ENCODE assay signal across 10 cellular contexts in the genomic region with DNA sequence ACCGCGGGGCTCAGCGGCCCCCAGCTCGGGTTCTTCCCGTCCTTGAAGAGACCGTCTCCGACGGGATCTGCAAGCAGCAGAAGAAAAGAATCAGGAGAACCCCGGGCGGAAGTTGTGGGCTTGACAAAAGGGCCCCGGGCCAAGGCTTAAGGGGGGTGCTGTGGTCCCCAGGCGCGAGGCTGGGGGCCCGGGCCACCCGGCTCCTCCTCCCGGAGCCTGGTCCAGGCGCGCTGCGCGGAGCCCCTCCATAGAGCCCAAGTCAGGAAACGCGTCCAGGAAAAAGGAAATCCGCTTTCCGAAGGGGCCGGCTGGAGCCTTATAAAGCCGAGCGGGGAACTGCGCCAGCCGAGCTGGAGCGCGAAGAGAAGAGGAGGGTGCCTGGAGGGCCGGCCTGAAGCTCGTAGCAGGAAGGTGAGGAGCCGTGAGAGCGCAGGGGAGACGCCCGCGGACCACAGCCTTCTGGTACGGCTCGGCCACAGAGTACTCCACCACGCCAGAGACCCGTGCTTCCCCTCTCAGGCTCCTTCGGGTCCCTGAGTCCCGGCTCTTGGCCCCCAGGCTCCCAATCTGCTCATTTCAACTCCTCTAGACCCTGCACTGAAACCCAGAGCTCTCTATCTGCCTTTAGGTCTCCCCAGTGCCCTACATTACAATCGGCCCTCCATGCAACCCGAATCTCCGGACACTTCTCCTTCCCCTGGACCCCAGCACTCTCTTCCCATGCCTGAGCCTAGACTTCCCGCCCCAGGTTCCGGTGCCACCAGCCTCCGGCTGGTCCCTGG. TPM values are rescaled to one million over a fixed set of nuclear protein-coding genes. Genes with fewer than 3 reads are reported as not detected.
DNase-seq lines count a peak whose midpoint lies in the region; ATAC-seq, FAIRE-seq and TF ChIP-seq lines count a peak whose summit lies in the region.
"Had no signal": no experiment of that assay in that cellular context is flagged by ENCODE, and none has a peak within 500 bp of the region (broad histone marks: within the 10 kb centered on the region; RNA-seq: fewer than 3 reads in every experiment).

No MANE protein-coding gene starts in this region.

- no peak for FAIRE-seq in GM12878 (lab: Jason Lieb, UNC)

- BruUV-seq in Calu3 (replicated peaks; lab: Mats Ljungman, UMichigan) (no TSS peak), GM12878 (replicated peaks; lab: Mats Ljungman, UMichigan) (no TSS peak)

- CTCF ChIA-PET in Calu3 (lab: Charles Lee): interaction anchor here (0.6 to 0.9 kb wide), 2 partner anchors 10 to 757 kb away, joined by 3 to 5 read pairs; no protein-coding TSS in a partner anchor
- CTCF ChIA-PET in GM12878 (lab: Yijun Ruan, JAX): no interaction called here

- H3K36me3 ChIP-seq in HUES6 (ENCODE audit: control insufficient read depth, insufficient read depth, low read length) (no peaks in the 10 kb centered on the region), GM12878 (ENCODE audit: control insufficient read depth in 2 of 2, insufficient read depth in 2 of 2, low read length in 1 of 2) (no peaks in the 10 kb centered on the region)
- H3K36me3 ChIP-seq: vagina had no signal

- DNase-seq in Calu3 (no peak), GM12878 (ENCODE audit: low read depth, low spot score) (no peak), neural crest cell (ENCODE audit: low read depth, low spot score) (no peak), NCI-H187 treated with DMSO at 0.1 percent for 48 hours (lab: John Stamatoyannopoulos, UW) (no peak), SHP77 treated with DMSO at 0.1 percent for 48 hours (lab: John Stamatoyannopoulos, UW) (no peak)
- DNase-seq in activated effector memory CD4-positive, alpha-beta T cell treated with Interleukin-2 at 50 U/mL for 16 hours: no peak

- H3K27ac Mint-ChIP-seq in Calu3 (ENCODE audit: unreplicated experiment) (no peak overlapping the region), neural crest cell (ENCODE audit: unreplicated experiment) (no peak overlapping the region)

- H3K27me3 ChIP-seq in HUES6 (ENCODE audit: control insufficient read depth, insufficient read depth, low read length): peaks cover 98% of the 10 kb centered on the region
- H3K27me3 ChIP-seq in GM12878 (replicated peaks in 1 of 2; ENCODE audit: control insufficient read depth in 2 of 2, insufficient read depth in 2 of 2, low read length in 1 of 2): peaks cover 34 to 39% of the 10 kb centered on the region in 2 experiments

- no peak for ATAC-seq in GM12878
- ATAC-seq in GM18520 (IDR thresholded peaks at IDR 0.05; ENCODE audit: unreplicated experiment): no peak

- H3K9me3 Mint-ChIP-seq in Calu3 (ENCODE audit: low read depth, unreplicated experiment): no peaks in the 10 kb centered on the region
- no peaks in the 10 kb centered on the region for H3K9me3 Mint-ChIP-seq in neural crest cell

- intact Hi-C loops in Calu3 (cut with micrococcal nuclease; ENCODE audit: unreplicated experiment): loop anchor here (10.0 kb wide), 1 partner anchor 130 kb away; the partner anchor contains the start of gene WNT6
- intact Hi-C loops in GM12878 (cut with micrococcal nuclease; ENCODE audit: unreplicated experiment): loop anchor here (5.0 kb wide), 1 partner anchor 132 kb away; no protein-coding TSS in a partner anchor

- WGBS in GM12878 (ENCODE audit: insufficient coverage, insufficient replicate concordance, low lambda C conversion rate, missing lambda C conversion rate): 6% methylated on average over 46 of the region's 50 CpGs

- H3K9ac ChIP-seq in HUES6 (ENCODE audit: low read length): no peak overlapping the region
- no peak overlapping the region for H3K9ac ChIP-seq in GM12878 (ENCODE audit: control insufficient read depth, insufficient read depth, low read length)

- TF ChIP-seq CTCF in Calu3 (IDR thresholded peaks at IDR 0.05; ENCODE audit: unreplicated experiment) (no peak), GM12878 (IDR thresholded peaks at IDR 0.05 in 2 of 3, conservative IDR thresholded peaks at IDR 0.05 in 1 of 3; ENCODE audit: control insufficient read depth in 2 of 3, extremely low read depth in 1 of 3, insufficient read depth in 1 of 3, low read depth in 3 of 3, low read length in 3 of 3) (no peak), neural crest cell (conservative IDR thresholded peaks at IDR 0.05) (no peak)

- no peak overlapping the region for H3K4me2 ChIP-seq in GM12878 (ENCODE audit: control insufficient read depth, insufficient read depth)

- no peak overlapping the region for H2AFZ ChIP-seq in GM12878 (ENCODE audit: control insufficient read depth, low read depth, low read length)

- in situ Hi-C loops in GM12878 (cut with MboI): no loop called here

- H4K20me1 ChIP-seq in GM12878 (ENCODE audit: control insufficient read depth, insufficient read depth): peaks cover 3% of the 10 kb centered on the region

- no peaks in the 10 kb centered on the region for H3K9me3 ChIP-seq in HUES6 (ENCODE audit: control insufficient read depth, insufficient read depth, low read depth, low read length)
- no peaks in the 10 kb centered on the region for H3K9me3 ChIP-seq in GM12878 (replicated peaks; ENCODE audit: control insufficient read depth, insufficient read depth, low read length)
- H3K9me3 ChIP-seq: vagina had no signal

- peaks cover 29% of the 10 kb centered on the region for H3K4me1 ChIP-seq in HUES6 (ENCODE audit: control insufficient read depth, insufficient read depth, low read length)
- H3K4me1 ChIP-seq in GM12878 (ENCODE audit: control insufficient read depth, insufficient read depth, low read length): no peaks in the 10 kb centered on the region; the same call in 1 of the 2 replicates

- H3K27me3 Mint-ChIP-seq in Calu3 (ENCODE audit: unreplicated experiment) (peaks cover 100% of the 10 kb centered on the region), neural crest cell (ENCODE audit: low read depth) (peaks cover 94% of the 10 kb centered on the region)

- peaks cover 28% of the 10 kb centered on the region for H3K4me1 Mint-ChIP-seq in Calu3 (ENCODE audit: low read depth, unreplicated experiment)
- H3K4me1 Mint-ChIP-seq in neural crest cell: peaks cover 9% of the 10 kb centered on the region

- SMC1A ChIA-PET in GM12878 (lab: Charles Lee; ENCODE audit: uncharacterized antibody, unreplicated experiment): no interaction called here

- no peak for TF ChIP-seq POLR2A in GM12878 (IDR thresholded peaks at IDR 0.05; ENCODE audit: low read depth, low read length)

- no peak overlapping the region for H3K27ac ChIP-seq in HUES6 (ENCODE audit: low read depth, low read length)
- H3K27ac ChIP-seq in GM12878 (ENCODE audit: control insufficient read depth, insufficient read depth): no peak overlapping the region
- H3K27ac ChIP-seq: vagina had no signal

- RAD21 ChIA-PET in GM12878 (lab: Charles Lee; ENCODE audit: unreplicated experiment): no interaction called here

- peaks cover 9% of the 10 kb centered on the region for H3K36me3 Mint-ChIP-seq in Calu3 (ENCODE audit: insufficient read depth, unreplicated experiment)
- H3K36me3 Mint-ChIP-seq in neural crest cell (ENCODE audit: low read depth): no peaks in the 10 kb centered on the region

- POLR2A ChIA-PET in GM12878 (lab: Charles Lee): no interaction called here

- H3K79me2 ChIP-seq in GM12878 (ENCODE audit: control insufficient read depth, insufficient read depth, low read length): no peaks in the 10 kb centered on the region

- peak overlapping the region; percentile 50 for H3K4me3 ChIP-seq in HUES6 (ENCODE audit: low read depth, low read length)
- no peak overlapping the region for H3K4me3 ChIP-seq in GM12878

- H3K4me3 Mint-ChIP-seq in Calu3 (ENCODE audit: low read depth, unreplicated experiment): peak overlapping the region; percentile 36
- H3K4me3 Mint-ChIP-seq in neural crest cell: peak overlapping the region; percentile 52

- no peak for TF ChIP-seq EP300 in GM12878 (IDR thresholded peaks at IDR 0.05; ENCODE audit: borderline replicate concordance in 1 of 2, control insufficient read depth in 1 of 2, low read depth in 2 of 2, low read length in 2 of 2)

- no peak for TF ChIP-seq RAD21 in GM12878 (IDR thresholded peaks at IDR 0.05; ENCODE audit: insufficient read depth, low read depth, low read length)

RNA-seq across cellular contexts. Expression of gene FEV, which starts 0.6 kb away (rescaled TPM):
- not detected in 2 replicates for total RNA-seq in Calu3 (2022)
- total RNA-seq in GM12878 (2013; cell fraction: nucleolus; rRNA removed): not detected in 2 replicates
- total RNA-seq in GM12878 (2014; rRNA removed): not detected in 2 replicates
- not detected in 2 replicates for total RNA-seq in GM12878 (2014; rRNA removed; fragmentation: Illumina TruSeq; extraction: Trizol)
- not detected in 2 replicates for total RNA-seq in GM12878 (2021)
- polyA plus RNA-seq in GM12878 (2011; ENCODE audit: low read depth): not detected
- polyA plus RNA-seq in GM12878 (2011; rRNA removed): not detected in 2 replicates
- not detected in 2 replicates for polyA plus RNA-seq in GM12878 (2011; cell fraction: cytosol; rRNA removed)
- polyA plus RNA-seq in GM12878 (2011; cell fraction: nucleus; rRNA removed): not detected in 2 replicates
- polyA plus RNA-seq in GM12878 (2012): not detected in 2 replicates
- not detected in 2 replicates for polyA plus RNA-seq in GM12878 (2014; fragmentation: Illumina TruSeq; extraction: Trizol)
- polyA plus RNA-seq in GM12878 (2014; fragmentation: Nextera tagmentation; extraction: Ambion mirVana): not detected
- polyA plus RNA-seq in GM12878 (2014; rRNA removed): not detected in 2 replicates
- polyA plus RNA-seq in GM12878 (2016; fragmentation: Nextera tagmentation; extraction: Ambion mirVana): not detected
- polyA minus RNA-seq in GM12878 (2011; rRNA and poly(A)+ RNA removed): not detected in 2 replicates
- polyA minus RNA-seq in GM12878 (2011; cell fraction: cytosol; rRNA and poly(A)+ RNA removed): not detected in 2 replicates
- polyA minus RNA-seq in GM12878 (2011; cell fraction: nucleus; rRNA and poly(A)+ RNA removed): not detected in 2 replicates
- total RNA-seq in neural crest cell: not detected in 2 replicates
- total RNA-seq: NCI-H460, vagina had no signal

RNA-seq across cellular contexts. Expression of gene CRYBA2, which starts 8.8 kb away (rescaled TPM):
- total RNA-seq in Calu3 (2022) (not detected in 2 replicates), GM12878 (2014; rRNA removed) (not detected in 2 replicates), GM12878 (2014; rRNA removed; fragmentation: Illumina TruSeq; extraction: Trizol) (not detected in 2 replicates), GM12878 (2021) (not detected in 2 replicates), neural crest cell (not detected in 2 replicates)
- total RNA-seq in GM12878 (2013; cell fraction: nucleolus; rRNA removed): not detected in 2 replicates
- not detected for polyA plus RNA-seq in GM12878 (2011; ENCODE audit: low read depth)
- polyA plus RNA-seq in GM12878 (2011; rRNA removed) (not detected in 2 replicates), GM12878 (2014; fragmentation: Illumina TruSeq; extraction: Trizol) (not detected in 2 replicates), GM12878 (2014; fragmentation: Nextera tagmentation; extraction: Ambion mirVana) (not detected), GM12878 (2014; rRNA removed) (not detected in 2 replicates), GM12878 (2016; fragmentation: Nextera tagmentation; extraction: Ambion mirVana) (not detected)
- not detected in 2 replicates for polyA plus RNA-seq in GM12878 (2011; cell fraction: cytosol; rRNA removed)
- polyA plus RNA-seq in GM12878 (2011; cell fraction: nucleus; rRNA removed): not detected in 2 replicates
- not detected in 2 replicates for polyA plus RNA-seq in GM12878 (2012)
- polyA minus RNA-seq in GM12878 (2011; rRNA and poly(A)+ RNA removed): not detected in 2 replicates
- polyA minus RNA-seq in GM12878 (2011; cell fraction: cytosol; rRNA and poly(A)+ RNA removed): not detected in 2 replicates
- polyA minus RNA-seq in GM12878 (2011; cell fraction: nucleus; rRNA and poly(A)+ RNA removed): not detected in 2 replicates
- total RNA-seq: NCI-H460, vagina had no signal

RNA-seq across cellular contexts. Expression of gene CDK5R2, which starts 25.0 kb away (rescaled TPM):
- 0.59 and 0.86 TPM in 2 replicates for total RNA-seq in Calu3 (2022)
- 0.17 TPM in 1 of 2 replicates, not detected in the other for total RNA-seq in GM12878 (2013; cell fraction: nucleolus; rRNA removed)
- not detected in 2 replicates for total RNA-seq in GM12878 (2014; rRNA removed)
- not detected in 2 replicates for total RNA-seq in GM12878 (2014; rRNA removed; fragmentation: Illumina TruSeq; extraction: Trizol)
- not detected in 2 replicates for total RNA-seq in GM12878 (2021)
- not detected for polyA plus RNA-seq in GM12878 (2011; ENCODE audit: low read depth)
- polyA plus RNA-seq in GM12878 (2011; rRNA removed): not detected in 2 replicates
- polyA plus RNA-seq in GM12878 (2011; cell fraction: cytosol; rRNA removed): 0.03 TPM in 1 of 2 replicates, not detected in the other
- polyA plus RNA-seq in GM12878 (2011; cell fraction: nucleus; rRNA removed): not detected in 2 replicates
- polyA plus RNA-seq in GM12878 (2012): 0.08 TPM in 1 of 2 replicates, not detected in the other
- polyA plus RNA-seq in GM12878 (2014; fragmentation: Illumina TruSeq; extraction: Trizol): not detected in 2 replicates
- not detected for polyA plus RNA-seq in GM12878 (2014; fragmentation: Nextera tagmentation; extraction: Ambion mirVana)
- not detected in 2 replicates for polyA plus RNA-seq in GM12878 (2014; rRNA removed)
- not detected for polyA plus RNA-seq in GM12878 (2016; fragmentation: Nextera tagmentation; extraction: Ambion mirVana)
- polyA minus RNA-seq in GM12878 (2011; rRNA and poly(A)+ RNA removed): 0.07 TPM in 1 of 2 replicates, not detected in the other
- polyA minus RNA-seq in GM12878 (2011; cell fraction: cytosol; rRNA and poly(A)+ RNA removed): not detected in 2 replicates
- polyA minus RNA-seq in GM12878 (2011; cell fraction: nucleus; rRNA and poly(A)+ RNA removed): 0.12 and 0.19 TPM in 2 replicates
- total RNA-seq in neural crest cell: 1.7 and 1.9 TPM in 2 replicates

RNA-seq across cellular contexts. Expression of gene CFAP65, which starts 56.9 kb away (rescaled TPM):
- total RNA-seq in Calu3 (2022) (0.68 and 1.3 TPM in 2 replicates), GM12878 (2014; rRNA removed) (not detected in 2 replicates), GM12878 (2014; rRNA removed; fragmentation: Illumina TruSeq; extraction: Trizol) (not detected in 2 replicates), GM12878 (2021) (not detected in 2 replicates), neural crest cell (0.93 and 1.4 TPM in 2 replicates)
- total RNA-seq in GM12878 (2013; cell fraction: nucleolus; rRNA removed): not detected in 2 replicates
- polyA plus RNA-seq in GM12878 (2011; ENCODE audit: low read depth): not detected
- polyA plus RNA-seq in GM12878 (2011; rRNA removed) (not detected in 2 replicates), GM12878 (2014; fragmentation: Illumina TruSeq; extraction: Trizol) (not detected in 2 replicates), GM12878 (2014; fragmentation: Nextera tagmentation; extraction: Ambion mirVana) (not detected), GM12878 (2014; rRNA removed) (not detected in 2 replicates), GM12878 (2016; fragmentation: Nextera tagmentation; extraction: Ambion mirVana) (not detected)
- polyA plus RNA-seq in GM12878 (2011; cell fraction: cytosol; rRNA removed): 0.07 TPM in 1 of 2 replicates, not detected in the other
- polyA plus RNA-seq in GM12878 (2011; cell fraction: nucleus; rRNA removed): not detected in 2 replicates
- not detected in 2 replicates for polyA plus RNA-seq in GM12878 (2012)
- not detected in 2 replicates for polyA minus RNA-seq in GM12878 (2011; rRNA and poly(A)+ RNA removed)
- polyA minus RNA-seq in GM12878 (2011; cell fraction: cytosol; rRNA and poly(A)+ RNA removed): not detected in 2 replicates
- polyA minus RNA-seq in GM12878 (2011; cell fraction: nucleus; rRNA and poly(A)+ RNA removed): not detected in 2 replicates
- total RNA-seq: NCI-H460, vagina had no signal
